Comparison of ENCODE assay signal across 28 cellular contexts in the genomic region with DNA sequence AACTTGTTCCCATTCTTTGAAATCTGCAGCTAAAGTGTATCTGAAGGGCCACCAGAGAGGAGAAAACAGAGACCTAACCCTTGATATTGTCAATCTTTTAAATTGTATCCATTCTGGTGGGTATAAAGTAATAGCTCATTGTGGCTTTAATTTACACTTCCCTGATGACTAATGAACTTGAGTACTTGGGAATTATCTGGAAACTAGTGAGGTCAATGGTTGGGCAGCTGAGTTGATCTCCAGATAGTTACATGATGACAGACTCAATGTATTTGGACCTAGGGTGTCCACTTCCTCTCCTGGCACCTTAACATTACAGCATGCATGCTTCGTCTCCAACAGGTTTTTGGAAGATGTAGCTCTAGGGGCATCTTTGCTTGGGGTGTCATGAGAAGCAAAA.
"Had no signal": no experiment of that assay in that cellular context is flagged by ENCODE, and none has a peak within 500 bp of the region (broad histone marks: within the 10 kb centered on the region; RNA-seq: fewer than 3 reads in every experiment).

No MANE protein-coding gene starts in this region.

- H3K4me1 ChIP-seq: body of pancreas, esophagus muscularis mucosa, heart left ventricle, lower lobe of right lung, sigmoid colon, spleen, vagina had no signal

- H3K9ac ChIP-seq: neural progenitor cell had no signal

- H3K9me3 ChIP-seq: lower lobe of right lung, thoracic aorta, vagina had no signal

- H3K27ac Mint-ChIP-seq: activated naive CD4-positive, alpha-beta T cell treated with anti-CD3 and anti-CD28 coated beads, Interleukin-2, amount 10 ng/mL, durations not matched to agents 7 days and 5 days; activated T-cell treated with anti-CD3 and anti-CD28 coated beads, Interleukin-2, amount 50 U/mL, for 72 hours; effector memory CD8-positive, alpha-beta T cell; naive thymus-derived CD4-positive, alpha-beta T cell; neural progenitor cell; T-helper 17 cell; type B pancreatic cell had no signal

- DNase-seq: activated CD4-positive, alpha-beta T cell treated with anti-CD3 and anti-CD28 coated beads for 4 hours; activated CD4-positive, alpha-beta T cell treated with anti-CD3 and anti-CD28 coated beads, Interleukin-2, amount 50 U/mL, for 48 hours; activated CD4-positive, CD25-positive, alpha-beta regulatory T cell; activated effector memory CD4-positive, alpha-beta T cell treated with Interleukin-2 at 50 U/mL for 16 hours; activated naive CD4-positive, alpha-beta T cell treated with anti-CD3 and anti-CD28 coated beads, Interleukin-2, amount 10 ng/mL, durations not matched to agents 7 days and 5 days; activated T-cell treated with anti-CD3 and anti-CD28 coated beads, Interleukin-2, amount 50 U/mL, for 72 hours; amygdala; body of pancreas; central memory CD4-positive, alpha-beta T cell; dorsolateral prefrontal cortex; effector memory CD8-positive, alpha-beta T cell; heart left ventricle; lower lobe of right lung; naive thymus-derived CD4-positive, alpha-beta T cell; sigmoid colon; spleen; stimulated activated CD4-positive, alpha-beta T cell treated with anti-CD3 and anti-CD28 coated beads, Interleukin-4, amount 100 ng/mL, for 1 hour; stimulated activated naive CD4-positive, alpha-beta T cell; T-helper 17 cell had no signal

- H3K4me2 ChIP-seq: neural progenitor cell had no signal

- H3K36me3 Mint-ChIP-seq: activated naive CD4-positive, alpha-beta T cell treated with anti-CD3 and anti-CD28 coated beads, Interleukin-2, amount 10 ng/mL, durations not matched to agents 7 days and 5 days; type B pancreatic cell had no signal

- H3K4me1 Mint-ChIP-seq: activated naive CD4-positive, alpha-beta T cell treated with anti-CD3 and anti-CD28 coated beads, Interleukin-2, amount 10 ng/mL, durations not matched to agents 7 days and 5 days; T-helper 17 cell had no signal

- H3K27ac ChIP-seq: body of pancreas, dorsolateral prefrontal cortex, esophagus muscularis mucosa, heart left ventricle, lower lobe of right lung, neural progenitor cell, sigmoid colon, spleen, thoracic aorta, vagina had no signal

- H2AFZ ChIP-seq: neural progenitor cell had no signal

- H3K36me3 ChIP-seq: esophagus muscularis mucosa, heart left ventricle, lower lobe of right lung, neural progenitor cell, sigmoid colon, spleen, thoracic aorta, vagina had no signal

- H3K4me3 Mint-ChIP-seq: activated naive CD4-positive, alpha-beta T cell treated with anti-CD3 and anti-CD28 coated beads, Interleukin-2, amount 10 ng/mL, durations not matched to agents 7 days and 5 days; activated T-cell treated with anti-CD3 and anti-CD28 coated beads, Interleukin-2, amount 50 U/mL, for 72 hours; effector memory CD8-positive, alpha-beta T cell; naive thymus-derived CD4-positive, alpha-beta T cell; neural progenitor cell; T-helper 17 cell; type B pancreatic cell had no signal

- FAIRE-seq: colon, endothelial cell of umbilical vein, keratinocyte had no signal

- ATAC-seq: activated T-cell treated with anti-CD3 and anti-CD28 coated beads, Interleukin-2, amount 50 U/mL, for 72 hours; body of pancreas; effector memory CD8-positive, alpha-beta T cell; heart left ventricle; left lobe of liver; lower lobe of right lung; naive thymus-derived CD4-positive, alpha-beta T cell; T-helper 17 cell had no signal

- H3K4me3 ChIP-seq: body of pancreas, dorsolateral prefrontal cortex, esophagus muscularis mucosa, heart left ventricle, lower lobe of right lung, neural progenitor cell, sigmoid colon, spleen, thoracic aorta, vagina had no signal

- H3K27me3 ChIP-seq: body of pancreas, esophagus muscularis mucosa, heart left ventricle, neural progenitor cell, sigmoid colon, spleen, vagina had no signal
